8 cellular contexts compared by ENCODE assay signal in the genomic region with DNA sequence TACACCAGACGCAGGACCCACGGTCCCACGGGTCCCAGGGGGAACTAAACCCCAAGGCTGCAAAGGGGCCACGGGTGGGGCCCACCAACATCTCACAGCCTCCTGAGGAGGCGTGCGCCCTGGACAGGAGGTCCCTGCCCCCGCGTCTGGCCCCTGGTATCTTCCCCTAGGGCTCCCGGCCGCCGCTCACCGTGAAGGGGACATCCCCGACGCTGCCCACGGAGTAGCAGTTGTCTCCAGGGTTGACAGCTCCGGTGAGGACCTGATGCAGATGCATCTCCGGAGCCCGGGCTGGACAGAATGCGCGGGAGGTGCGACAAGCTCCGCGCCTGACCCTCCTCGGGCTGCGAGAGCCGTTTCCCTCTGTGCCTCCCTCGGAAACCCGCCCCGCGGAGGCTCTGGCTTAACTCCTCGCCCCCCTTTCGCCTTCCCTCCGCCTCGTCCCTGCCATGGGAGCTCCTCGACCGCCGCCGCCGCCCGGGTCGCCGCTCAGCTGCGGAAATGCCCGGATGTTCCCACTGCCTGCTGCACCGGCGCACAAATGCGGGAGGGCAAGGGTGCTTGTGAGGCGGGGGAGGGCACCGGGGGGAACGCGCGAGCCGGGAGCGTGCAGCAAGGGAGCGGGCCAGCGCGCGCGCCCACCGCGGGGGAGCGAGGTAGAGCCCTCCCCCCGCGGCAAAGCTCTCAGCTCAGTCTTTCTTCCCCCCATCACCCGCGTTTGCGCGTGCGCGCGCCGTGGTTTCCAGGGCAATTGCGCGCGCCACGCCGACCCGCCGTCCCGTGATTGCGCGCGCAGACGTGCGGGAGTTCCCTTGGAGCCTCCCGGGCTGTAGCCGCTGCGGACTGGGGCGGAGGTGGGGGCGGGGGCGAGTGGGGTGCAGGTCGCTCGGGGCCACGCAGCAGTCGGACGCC. TPM values are rescaled to one million over a fixed set of nuclear protein-coding genes. Genes with fewer than 3 reads are reported as not detected.
DNase-seq lines count a peak whose midpoint lies in the region; TF ChIP-seq lines count a peak whose summit lies in the region.

A gene with protein sequence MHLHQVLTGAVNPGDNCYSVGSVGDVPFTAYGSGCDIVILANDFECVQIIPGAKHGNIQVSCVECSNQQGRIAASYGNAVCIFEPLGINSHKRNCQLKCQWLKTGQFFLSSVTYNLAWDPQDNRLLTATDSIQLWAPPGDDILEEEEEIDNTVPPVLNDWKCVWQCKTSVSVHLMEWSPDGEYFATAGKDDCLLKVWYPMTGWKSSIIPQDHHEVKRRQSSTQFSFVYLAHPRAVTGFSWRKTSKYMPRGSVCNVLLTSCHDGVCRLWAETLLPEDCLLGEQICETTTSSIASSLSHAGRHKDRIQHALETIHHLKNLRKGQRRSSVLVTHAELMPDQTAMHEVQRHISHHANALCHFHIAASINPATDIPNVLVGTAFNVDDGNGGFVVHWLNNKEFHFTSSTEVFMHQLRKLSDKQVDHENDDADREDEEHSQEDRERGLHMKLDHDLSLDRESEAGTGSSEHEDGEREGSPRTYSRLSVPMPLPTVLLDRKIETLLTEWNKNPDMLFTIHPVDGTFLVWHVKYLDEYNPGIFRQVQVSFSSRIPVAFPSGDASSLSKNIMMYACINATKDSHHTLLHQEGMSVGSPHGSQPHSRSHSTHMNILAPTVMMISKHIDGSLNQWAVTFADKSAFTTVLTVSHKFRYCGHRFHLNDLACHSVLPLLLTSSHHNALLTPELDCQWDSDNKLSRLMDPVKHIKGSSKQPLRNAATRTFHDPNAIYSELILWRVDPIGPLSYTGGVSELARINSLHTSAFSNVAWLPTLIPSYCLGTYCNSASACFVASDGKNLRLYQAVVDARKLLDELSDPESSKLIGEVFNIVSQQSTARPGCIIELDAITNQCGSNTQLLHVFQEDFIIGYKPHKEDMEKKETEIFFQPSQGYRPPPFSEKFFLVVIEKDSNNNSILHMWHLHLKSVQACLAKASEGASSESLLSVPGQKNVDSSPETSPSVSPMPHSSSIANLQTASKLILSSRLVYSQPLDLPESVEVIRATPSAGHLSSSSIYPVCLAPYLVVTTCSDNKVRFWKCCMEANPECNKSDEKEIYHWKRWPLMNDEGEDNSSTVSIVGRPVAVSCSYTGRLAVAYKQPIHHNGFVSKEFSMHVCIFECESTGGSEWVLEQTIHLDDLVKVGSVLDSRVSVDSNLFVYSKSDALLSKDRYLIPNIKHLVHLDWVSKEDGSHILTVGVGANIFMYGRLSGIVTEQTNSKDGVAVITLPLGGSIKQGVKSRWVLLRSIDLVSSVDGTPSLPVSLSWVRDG (N-terminal part only) (minus strand): TSS at position 503 of the 912 bp plus-strand sequence. CDS start 226 bp downstream, at position 277.

- H4K20me1 ChIP-seq in H9 (ENCODE audit: control insufficient read depth, insufficient read depth, insufficient read length): no peaks in the 10 kb centered on the region
- H4K20me1 ChIP-seq in SU-DHL-6 (ENCODE audit: low read depth, low read length): 0 out of 2 replicates have a peak, but pooled peaks cover 3% of the 10 kb centered on the region

- no peaks in the 10 kb centered on the region for H3K36me3 Mint-ChIP-seq in H9 (ENCODE audit: insufficient read depth in 1 of 3, low read depth in 3 of 3)

- peak in 1 of 2 donors; percentile 66 for TF ChIP-seq EP300 in tibial nerve (IDR thresholded peaks at IDR 0.05)

- peak within 1 kb of the TSS; percentile 69 for H3K9ac ChIP-seq in H9 (ENCODE audit: extremely low read depth, insufficient read length, low read length)
- peak within 1 kb of the TSS; percentile 66 for H3K9ac ChIP-seq in SU-DHL-6 (ENCODE audit: low read length)
- H3K9ac ChIP-seq in trophoblast cell (ENCODE audit: low read length): peak within 1 kb of the TSS; percentile 74

- DNase-seq in EL (peak; percentile 86), H9 (peak; percentile 92), NAMALWA (ENCODE audit: low spot score) (peak; percentile 90), adrenal gland (peak; percentile 83 to 92 (median 88)), cardiac septum (ENCODE audit: low spot score) (peak; percentile 92), trophoblast cell (peak; percentile 66 to 87), tibial nerve (ENCODE audit: low spot score in 2 of 2) (peak; percentile 46 to 59)

- H3K36me3 ChIP-seq in SU-DHL-6 (ENCODE audit: low read length): no peaks in the 10 kb centered on the region
- H3K36me3 ChIP-seq in adrenal gland (replicated peaks in 1 of 2): no peaks in the 10 kb centered on the region
- no peaks in the 10 kb centered on the region for H3K36me3 ChIP-seq in trophoblast cell (ENCODE audit: control insufficient read depth in 1 of 2, insufficient read depth in 2 of 2, low read length in 2 of 2)
- H3K36me3 ChIP-seq in tibial nerve: no peaks in the 10 kb centered on the region

- peak within 1 kb of the TSS; percentile 64 for H3K4me2 ChIP-seq in H9 (ENCODE audit: insufficient read depth, insufficient read length, low read length)
- peak within 1 kb of the TSS; percentile 68 for H3K4me2 ChIP-seq in SU-DHL-6 (ENCODE audit: low read depth, low read length, poor library complexity, severe bottlenecking)
- peak within 1 kb of the TSS; percentile 96 for H3K4me2 ChIP-seq in trophoblast cell (ENCODE audit: low read length)

- H3K18ac ChIP-seq in H9 (ENCODE audit: insufficient read length, low read depth, low read length) (peak within 1 kb of the TSS; percentile 18), trophoblast cell (ENCODE audit: low read length) (peak within 1 kb of the TSS; percentile 41)

- H3K9me2 ChIP-seq in SU-DHL-6 (replicated peaks; ENCODE audit: insufficient read depth, low read length): no peaks in the 10 kb centered on the region

- TF ChIP-seq POLR2A in adrenal gland (IDR thresholded peaks at IDR 0.05) (no peak), tibial nerve (IDR thresholded peaks at IDR 0.05) (peak; percentile 6 to 21)

- H2AK5ac ChIP-seq in H9 (ENCODE audit: insufficient read length, low read length): no peak within 1 kb of the TSS
- peak within 1 kb of the TSS; percentile 20 for H2AK5ac ChIP-seq in trophoblast cell (ENCODE audit: low read length)

- no peak within 1 kb of the TSS for H3T11ph ChIP-seq in H9 (ENCODE audit: low read length)

- H3K4me3 Mint-ChIP-seq in H9: peak within 1 kb of the TSS; percentile 92 to 95

- peaks cover 17 to 24% of the 10 kb centered on the region in 2 experiments for H3K4me1 Mint-ChIP-seq in H9

- H3K23me2 ChIP-seq in H9 (ENCODE audit: insufficient read length, low read depth, low read length, poor library complexity, severe bottlenecking): peaks cover 10% of the 10 kb centered on the region

- H3K23ac ChIP-seq in H9 (ENCODE audit: insufficient read length, low read depth, low read length): no peak within 1 kb of the TSS
- no peak within 1 kb of the TSS for H3K23ac ChIP-seq in trophoblast cell (ENCODE audit: low read length)

- H2BK20ac ChIP-seq in H9 (ENCODE audit: low read depth, low read length, poor library complexity, severe bottlenecking): no peak within 1 kb of the TSS

- H3K14ac ChIP-seq in H9 (ENCODE audit: insufficient read depth, low read length) (no peak within 1 kb of the TSS; the same call in 1 of the 2 replicates), trophoblast cell (ENCODE audit: low read length) (peak within 1 kb of the TSS; percentile 82)

- H3K79me1 ChIP-seq in H9 (ENCODE audit: insufficient read depth, low read depth, low read length, poor library complexity, severe bottlenecking) (no peaks in the 10 kb centered on the region), trophoblast cell (ENCODE audit: low read length) (peaks cover 9% of the 10 kb centered on the region)

- H3K27ac ChIP-seq in H9 (ENCODE audit: insufficient read length, low read depth, low read length): no peak within 1 kb of the TSS
- no peak within 1 kb of the TSS for H3K27ac ChIP-seq in SU-DHL-6 (ENCODE audit: low read depth, low read length)
- peak within 1 kb of the TSS; percentile 34 to 91 (median 85) for H3K27ac ChIP-seq in adrenal gland
- H3K27ac ChIP-seq in trophoblast cell (ENCODE audit: low read depth, low read length): peak within 1 kb of the TSS; percentile 52
- H3K27ac ChIP-seq in tibial nerve: peak within 1 kb of the TSS; percentile 67 to 88 (median 82)

- no CpG with 5 or more reads among the region's 96 CpGs for WGBS in H9 (ENCODE audit: extremely low coverage, insufficient read length, low lambda C conversion rate)
- 0 to 1% (median 0%) methylated on average over 36 to 96 of the region's 96 CpGs; no CpG with 5 or more reads in 1 of the 4 donors for WGBS in adrenal gland, 4 donors
- no CpG with 5 or more reads among the region's 96 CpGs for WGBS in trophoblast cell (ENCODE audit: extremely low coverage, insufficient coverage, insufficient read length)
- WGBS in tibial nerve, 2 donors: 0 to 1% methylated on average over 3 to 52 of the region's 96 CpGs

- intact Hi-C loops in adrenal gland (cut with DNase I) (no loop called here), cardiac septum (cut with DNase I) (loop anchor here (10.0 kb wide), 1 partner anchor 102 kb away; no protein-coding TSS in a partner anchor)

- no peak within 1 kb of the TSS for H4K5ac ChIP-seq in H9 (ENCODE audit: insufficient read length, low read depth, low read length)

- TF ChIP-seq CTCF in H9 (conservative IDR thresholded peaks at IDR 0.05): no peak
- TF ChIP-seq CTCF in SU-DHL-6 (IDR thresholded peaks at IDR 0.05; ENCODE audit: insufficient read depth, low read length, poor library complexity, severe bottlenecking): no peak
- TF ChIP-seq CTCF in adrenal gland (IDR thresholded peaks at IDR 0.05): peak in 1 of 6 experiments; percentile 1
- no peak for TF ChIP-seq CTCF in tibial nerve (IDR thresholded peaks at IDR 0.05)

- peak within 1 kb of the TSS; percentile 1 for H2AFZ ChIP-seq in H9 (ENCODE audit: low read length)
- H2AFZ ChIP-seq in SU-DHL-6 (ENCODE audit: low read depth, low read length, severe bottlenecking): peak within 1 kb of the TSS; percentile 92
- H2AFZ ChIP-seq in trophoblast cell (ENCODE audit: insufficient read depth, low read length, poor library complexity): peak within 1 kb of the TSS; percentile 96

- H3K4me3 ChIP-seq in SU-DHL-6 (ENCODE audit: insufficient read depth, low read length, poor library complexity, severe bottlenecking) (peak within 1 kb of the TSS; percentile 68), adrenal gland (peak within 1 kb of the TSS; percentile 60 to 93 (median 78)), trophoblast cell (ENCODE audit: low read depth, low read length) (peak within 1 kb of the TSS; percentile 80), tibial nerve (peak within 1 kb of the TSS; percentile 83 to 90 (median 86))

- peak within 1 kb of the TSS; percentile 82 for H4K12ac ChIP-seq in trophoblast cell (ENCODE audit: low read depth, low read length)

- H4K91ac ChIP-seq in H9 (ENCODE audit: insufficient read length, low read depth, low read length): no peak within 1 kb of the TSS
- peak within 1 kb of the TSS; percentile 41 for H4K91ac ChIP-seq in trophoblast cell (ENCODE audit: low read depth, low read length)

- H2BK5ac ChIP-seq in H9 (ENCODE audit: insufficient read length, low read length) (no peak within 1 kb of the TSS), trophoblast cell (ENCODE audit: low read depth, low read length, poor library complexity) (peak within 1 kb of the TSS; percentile 10)

- peak within 1 kb of the TSS in 1 of 3 experiments; percentile 73; a peak in 1 of 7 replicates for H3K27ac Mint-ChIP-seq in H9

- H3K4ac ChIP-seq in H9 (ENCODE audit: low read depth, low read length) (no peak within 1 kb of the TSS), trophoblast cell (ENCODE audit: low read depth, low read length) (peak within 1 kb of the TSS; percentile 28)

- H3K4me1 ChIP-seq in H9 (ENCODE audit: insufficient read depth, low read length) (no peaks in the 10 kb centered on the region; the same call in 1 of the 2 replicates), adrenal gland (replicated peaks in 1 of 2) (peaks cover 0 to 26% of the 10 kb centered on the region in 2 donors), trophoblast cell (ENCODE audit: control insufficient read depth in 1 of 2, insufficient read depth in 2 of 2, low read length in 2 of 2) (no peaks in the 10 kb centered on the region), tibial nerve (peaks cover 0 to 22% (median 6%) of the 10 kb centered on the region in 4 donors)

- H3K56ac ChIP-seq in H9 (ENCODE audit: insufficient read length, low read depth, low read length): no peak within 1 kb of the TSS

- H2BK15ac ChIP-seq in H9 (ENCODE audit: low read depth, low read length): no peak within 1 kb of the TSS

- peaks cover 8% of the 10 kb centered on the region; the same call in 1 of the 2 replicates for H3F3A ChIP-seq in SU-DHL-6 (ENCODE audit: insufficient read depth)

- H3K9me3 Mint-ChIP-seq in H9: no peaks in the 10 kb centered on the region

- H3K27me3 ChIP-seq in H9 (ENCODE audit: insufficient read depth, low read length): peaks cover 2% of the 10 kb centered on the region; the same call in 1 of the 2 replicates
- no peaks in the 10 kb centered on the region for H3K27me3 ChIP-seq in SU-DHL-6 (ENCODE audit: low read length)
- H3K27me3 ChIP-seq in adrenal gland: no peaks in the 10 kb centered on the region
- no peaks in the 10 kb centered on the region for H3K27me3 ChIP-seq in trophoblast cell (ENCODE audit: insufficient read depth, low read length)
- H3K27me3 ChIP-seq in tibial nerve: no peaks in the 10 kb centered on the region

- H2BK12ac ChIP-seq in H9 (ENCODE audit: insufficient read length, low read depth, low read length): no peak within 1 kb of the TSS
- peak within 1 kb of the TSS; percentile 26 for H2BK12ac ChIP-seq in trophoblast cell (ENCODE audit: low read length)

- H3K79me2 ChIP-seq in H9 (ENCODE audit: insufficient read depth, low read length) (no peaks in the 10 kb centered on the region), SU-DHL-6 (ENCODE audit: insufficient read depth, low read length) (no peaks in the 10 kb centered on the region), trophoblast cell (ENCODE audit: control insufficient read depth, insufficient read depth, low read length, poor library complexity) (peaks cover 5% of the 10 kb centered on the region)

- H3K27me3 Mint-ChIP-seq in H9 (ENCODE audit: low read depth): peaks cover 29% of the 10 kb centered on the region

- H2BK120ac ChIP-seq in H9 (ENCODE audit: low read depth, low read length, poor library complexity, severe bottlenecking): no peak within 1 kb of the TSS
- H2BK120ac ChIP-seq in trophoblast cell (ENCODE audit: insufficient read depth, low read length, poor library complexity): peak within 1 kb of the TSS; percentile 65

- no peaks in the 10 kb centered on the region for H3K9me3 ChIP-seq in H9 (ENCODE audit: control insufficient read depth, low read depth, low read length)
- no peaks in the 10 kb centered on the region for H3K9me3 ChIP-seq in SU-DHL-6 (ENCODE audit: insufficient read depth, low read length)
- no peaks in the 10 kb centered on the region for H3K9me3 ChIP-seq in adrenal gland (replicated peaks in 1 of 3)
- H3K9me3 ChIP-seq in trophoblast cell (ENCODE audit: insufficient read depth, low read depth, low read length): no peaks in the 10 kb centered on the region
- H3K9me3 ChIP-seq in tibial nerve: no peaks in the 10 kb centered on the region

- no peak within 1 kb of the TSS for H4K8ac ChIP-seq in H9 (replicated peaks; ENCODE audit: insufficient read length, low read depth, low read length)
- H4K8ac ChIP-seq in trophoblast cell (ENCODE audit: low read depth, low read length): peak within 1 kb of the TSS; percentile 59

RNA-seq across cellular contexts. Expression of the gene that starts here (rescaled TPM):
- total RNA-seq in H9 (2021): 13.1 and 13.9 TPM in 2 replicates
- total RNA-seq in adrenal gland: 10 to 100 TPM; 20.0 to 51.4 (median 22.2) TPM
- 10 to 100 TPM; 19.6 to 43.9 (median 40.1) TPM for polyA plus RNA-seq in adrenal gland
- 8.0 TPM for total RNA-seq in cardiac septum
- polyA plus RNA-seq in trophoblast cell (2013): 7.7 and 9.5 TPM in 2 replicates
- 10 to 100 TPM; 43.7 to 49.6 (median 47.0) TPM for total RNA-seq in tibial nerve

Comparison
In these comparisons a context has a peak if more than half of its experiments do, and no peak if none do; other contexts are left out.
1. H2AFZ ChIP-seq: peak in every context shown above with its lines; median percentile 96 in trophoblast cell; 92 in SU-DHL-6; 1 in H9.
2. H3K27ac ChIP-seq: peak in adrenal gland (5 of 5), trophoblast cell (single experiment) and tibial nerve (4 of 4); none in H9 (single experiment) and SU-DHL-6 (single experiment).
3. POLR2A ChIP-seq: peak in tibial nerve (2 of 2); none in adrenal gland (0 of 2).
4. Peak in every context shown above with its lines, with median percentiles within 50 percentile points of each other: DNase-seq, H3K4me2 ChIP-seq, H3K9ac ChIP-seq and H3K4me3 ChIP-seq.